Comparison of ENCODE assay signal across 2 cellular contexts in the genomic region with DNA sequence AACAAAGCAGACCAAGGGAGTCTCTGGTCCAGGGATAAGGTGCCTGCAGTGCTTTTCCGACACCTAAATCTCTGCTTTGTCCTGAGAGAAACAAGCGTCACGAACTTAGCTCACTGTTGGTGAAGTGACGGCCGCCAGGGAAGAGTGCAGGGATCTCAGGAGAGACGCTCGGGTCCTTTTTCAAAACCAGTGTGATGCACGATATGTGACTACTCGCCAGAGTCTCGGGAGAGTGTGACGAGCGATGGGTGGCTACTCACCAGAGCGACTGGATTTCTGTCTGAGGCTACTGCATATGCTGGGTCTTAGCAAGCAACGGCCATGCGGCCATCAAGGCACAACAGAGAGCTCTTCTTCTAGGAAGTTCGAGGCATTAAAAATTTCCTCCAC.
TF ChIP-seq lines count a peak whose summit lies in the region.

No MANE protein-coding gene starts in this region.

TF ChIP-seq in GM12891, 5 proteins besides CTCF, POLR2A, EP300 and RAD21:
- TF ChIP-seq TAF1 (IDR thresholded peaks at IDR 0.05; ENCODE audit: low read depth, low read length) (no peak), PAX5 (IDR thresholded peaks at IDR 0.05; ENCODE audit: insufficient read depth, low read length, severe bottlenecking) (no peak), POU2F2 (IDR thresholded peaks at IDR 0.05; ENCODE audit: low read depth, low read length) (no peak), SPI1 (IDR thresholded peaks at IDR 0.05; ENCODE audit: low read depth, low read length) (no peak), POLR2AphosphoS5 (IDR thresholded peaks at IDR 0.05; ENCODE audit: low read depth, low read length) (no peak)

TF ChIP-seq in H1, 55 proteins besides CTCF, POLR2A, EP300 and RAD21:
- TF ChIP-seq MAX (IDR thresholded peaks at IDR 0.05) = no peak
- no peak for TF ChIP-seq EGR1 (IDR thresholded peaks at IDR 0.05; ENCODE audit: borderline replicate concordance, low read depth, low read length)
- TF ChIP-seq TAF7 (optimal IDR thresholded peaks at IDR 0.05; ENCODE audit: borderline replicate concordance, low read depth, low read length) = no peak
- TF ChIP-seq BCL11A (IDR thresholded peaks at IDR 0.05; ENCODE audit: low read depth in 2 of 2, low read length in 2 of 2) = no peak
- no peak for TF ChIP-seq ZNF274 (IDR thresholded peaks at IDR 0.05; ENCODE audit: borderline replicate concordance, extremely low read depth, low read length)
- TF ChIP-seq BRCA1 (IDR thresholded peaks at IDR 0.05; ENCODE audit: low read depth, low read length) = no peak
- TF ChIP-seq GABPA (IDR thresholded peaks at IDR 0.05; ENCODE audit: borderline replicate concordance, insufficient read depth, low read length) = no peak
- no peak for TF ChIP-seq CTBP2 (IDR thresholded peaks at IDR 0.05; ENCODE audit: borderline replicate concordance, insufficient read depth, insufficient read length, low read length)
- TF ChIP-seq SP2 (IDR thresholded peaks at IDR 0.05; ENCODE audit: low read length) = no peak
- TF ChIP-seq BACH1 (IDR thresholded peaks at IDR 0.05; ENCODE audit: low read length) = no peak
- TF ChIP-seq RNF2 (IDR thresholded peaks at IDR 0.05; ENCODE audit: borderline replicate concordance, low read depth, low read length, missing control alignments, poor library complexity, severe bottlenecking) = no peak
- TF ChIP-seq KDM5A (IDR thresholded peaks at IDR 0.05; ENCODE audit: low read length) = no peak
- TF ChIP-seq CBX5 (IDR thresholded peaks at IDR 0.05; ENCODE audit: low read depth, low read length) = no peak
- TF ChIP-seq SIN3A (conservative IDR thresholded peaks at IDR 0.05 in 1 of 2, IDR thresholded peaks at IDR 0.05 in 1 of 2; ENCODE audit: low read depth in 1 of 2, low read length in 2 of 2) = no peak
- TF ChIP-seq KDM1A (IDR thresholded peaks at IDR 0.05; ENCODE audit: borderline replicate concordance, low read length) = no peak
- TF ChIP-seq SIX5 (IDR thresholded peaks at IDR 0.05; ENCODE audit: low read depth, low read length) = no peak
- TF ChIP-seq CHD2 (IDR thresholded peaks at IDR 0.05; ENCODE audit: low read length) = no peak
